28 cellular contexts compared by ENCODE assay signal in genomic region chr9:105515811-105516413, GRCh38.
"Had no signal": no experiment of that assay in that cellular context is flagged by ENCODE, and none has a peak within 500 bp of the region (broad histone marks: within the 10 kb centered on the region; RNA-seq: fewer than 3 reads in every experiment).

No MANE protein-coding gene starts in this region.

- H3K9me3 Mint-ChIP-seq: activated naive CD4-positive, alpha-beta T cell treated with anti-CD3 and anti-CD28 coated beads, Interleukin-2, amount 50 U/mL, for 24 hours; activated naive CD8-positive, alpha-beta T cell treated with anti-CD3 and anti-CD28 coated beads, Interleukin-2, amount 50 U/mL, for 24 hours; activated T-helper 17 cell treated with anti-CD3 and anti-CD28 coated beads, Interleukin-2, amount 50 U/mL, for 72 hours; central memory CD8-positive, alpha-beta T cell; stimulated activated naive B cell treated with anti-CD40 and anti-IgM and Interleukin-4, amounts not matched to agents 10 μg/mL and 1 μg/mL and 100 μg/mL, for 72 hours had no signal

- H2AFZ ChIP-seq: parathyroid adenoma had no signal

- H3K4me1 ChIP-seq: breast epithelium, parathyroid adenoma, psoas muscle, stomach, thyroid gland had no signal

- H3K27me3 Mint-ChIP-seq: activated naive CD8-positive, alpha-beta T cell treated with anti-CD3 and anti-CD28 coated beads, Interleukin-2, amount 50 U/mL, for 24 hours; activated T-helper 17 cell treated with anti-CD3 and anti-CD28 coated beads, Interleukin-2, amount 50 U/mL, for 72 hours; central memory CD8-positive, alpha-beta T cell; dendritic cell treated with granulocyte-macrophage colony-stimulating factor and Interleukin-4, amounts not matched to agents 40 ng/mL and 50 ng/mL, for 4 days; stimulated activated naive B cell treated with anti-CD40 and anti-IgM and Interleukin-4, amounts not matched to agents 10 μg/mL and 1 μg/mL and 100 μg/mL, for 72 hours had no signal

- H3K4me1 Mint-ChIP-seq: activated naive CD4-positive, alpha-beta T cell treated with anti-CD3 and anti-CD28 coated beads, Interleukin-2, amount 50 U/mL, for 24 hours; activated naive CD8-positive, alpha-beta T cell treated with anti-CD3 and anti-CD28 coated beads, Interleukin-2, amount 50 U/mL, for 24 hours; activated T-helper 17 cell treated with anti-CD3 and anti-CD28 coated beads, Interleukin-2, amount 50 U/mL, for 72 hours; central memory CD8-positive, alpha-beta T cell; immature natural killer cell; naive thymus-derived CD8-positive, alpha-beta T cell; neural crest cell; stimulated activated naive B cell treated with anti-CD40 and anti-IgM and Interleukin-4, amounts not matched to agents 10 μg/mL and 1 μg/mL and 100 μg/mL, for 72 hours had no signal

- H3K79me2 ChIP-seq: parathyroid adenoma had no signal

- H3K9ac ChIP-seq: parathyroid adenoma had no signal

- H3K4me3 ChIP-seq: breast epithelium, psoas muscle, smooth muscle cell, stomach, thyroid gland had no signal

- H3K9me3 ChIP-seq: breast epithelium, psoas muscle, stomach, thyroid gland had no signal

- H3K36me3 ChIP-seq: breast epithelium, thyroid gland had no signal

- H3K4me3 Mint-ChIP-seq: activated naive CD4-positive, alpha-beta T cell treated with anti-CD3 and anti-CD28 coated beads, Interleukin-2, amount 50 U/mL, for 24 hours; activated naive CD8-positive, alpha-beta T cell treated with anti-CD3 and anti-CD28 coated beads, Interleukin-2, amount 50 U/mL, for 24 hours; activated T-helper 17 cell treated with anti-CD3 and anti-CD28 coated beads, Interleukin-2, amount 50 U/mL, for 72 hours; central memory CD8-positive, alpha-beta T cell; dendritic cell treated with granulocyte-macrophage colony-stimulating factor and Interleukin-4, amounts not matched to agents 40 ng/mL and 50 ng/mL, for 4 days; immature natural killer cell; naive thymus-derived CD8-positive, alpha-beta T cell; neural crest cell; stimulated activated naive B cell treated with anti-CD40 and anti-IgM and Interleukin-4, amounts not matched to agents 10 μg/mL and 1 μg/mL and 100 μg/mL, for 72 hours had no signal

- H3K36me3 Mint-ChIP-seq: activated naive CD4-positive, alpha-beta T cell treated with anti-CD3 and anti-CD28 coated beads, Interleukin-2, amount 50 U/mL, for 24 hours; naive thymus-derived CD8-positive, alpha-beta T cell had no signal

- DNase-seq: activated CD4-positive, alpha-beta T cell treated with anti-CD3 and anti-CD28 coated beads for 48 hours; activated CD4-positive, alpha-beta T cell treated with anti-CD3 and anti-CD28 coated beads, Interleukin-2, amount 50 U/mL, for 48 hours; activated CD8-positive, alpha-beta memory T cell treated with anti-CD3 and anti-CD28 coated beads for 24 hours; activated gamma-delta T cell treated with Interleukin-2 at 50 U/mL for 16 hours; activated naive CD8-positive, alpha-beta T cell treated with anti-CD3 and anti-CD28 coated beads, Interleukin-2, amount 50 U/mL, for 24 hours; activated T-cell treated with anti-CD3 and anti-CD28 coated beads, Interleukin-2, amount 50 U/mL, for 1 hour; amygdala; immature natural killer cell; naive thymus-derived CD8-positive, alpha-beta T cell; occipital lobe; psoas muscle; stimulated activated CD4-positive, alpha-beta T cell treated with anti-CD3 and anti-CD28 coated beads, Interleukin-15, amount 100 ng/mL, for 24 hours; stimulated activated CD4-positive, alpha-beta T cell treated with anti-CD3 and anti-CD28 coated beads, Interleukin-2, amount 100 ng/mL, for 24 hours; stimulated activated naive B cell treated with anti-CD40 and anti-IgM and Interleukin-4, amounts not matched to agents 10 μg/mL and 1 μg/mL and 100 μg/mL, for 72 hours; stomach; thyroid gland had no signal

- H3K27me3 ChIP-seq: breast epithelium, stomach, thyroid gland had no signal

- FAIRE-seq: frontal cortex, TTC549 had no signal

- ATAC-seq: activated CD4-positive, CD25-positive, alpha-beta regulatory T cell treated with anti-CD3 and anti-CD28 coated beads, Interleukin-2, amount 50 U/mL, for 24 hours; activated naive CD8-positive, alpha-beta T cell treated with anti-CD3 and anti-CD28 coated beads, Interleukin-2, amount 50 U/mL, for 24 hours; activated T-helper 17 cell treated with anti-CD3 and anti-CD28 coated beads, Interleukin-2, amount 50 U/mL, for 72 hours; naive thymus-derived CD8-positive, alpha-beta T cell; psoas muscle; stimulated activated naive B cell treated with anti-CD40 and anti-IgM and Interleukin-4, amounts not matched to agents 10 μg/mL and 1 μg/mL and 100 μg/mL, for 72 hours had no signal

- H3K4me2 ChIP-seq: smooth muscle cell had no signal

- H3K27ac ChIP-seq: breast epithelium, parathyroid adenoma, psoas muscle, stomach, thyroid gland, VCaP had no signal

- H3K27ac Mint-ChIP-seq: activated naive CD4-positive, alpha-beta T cell treated with anti-CD3 and anti-CD28 coated beads, Interleukin-2, amount 50 U/mL, for 24 hours; activated naive CD8-positive, alpha-beta T cell treated with anti-CD3 and anti-CD28 coated beads, Interleukin-2, amount 50 U/mL, for 24 hours; activated T-helper 17 cell treated with anti-CD3 and anti-CD28 coated beads, Interleukin-2, amount 50 U/mL, for 72 hours; dendritic cell treated with granulocyte-macrophage colony-stimulating factor and Interleukin-4, amounts not matched to agents 40 ng/mL and 50 ng/mL, for 4 days; immature natural killer cell; naive thymus-derived CD8-positive, alpha-beta T cell; stimulated activated naive B cell treated with anti-CD40 and anti-IgM and Interleukin-4, amounts not matched to agents 10 μg/mL and 1 μg/mL and 100 μg/mL, for 72 hours had no signal
